In the genomic region with DNA sequence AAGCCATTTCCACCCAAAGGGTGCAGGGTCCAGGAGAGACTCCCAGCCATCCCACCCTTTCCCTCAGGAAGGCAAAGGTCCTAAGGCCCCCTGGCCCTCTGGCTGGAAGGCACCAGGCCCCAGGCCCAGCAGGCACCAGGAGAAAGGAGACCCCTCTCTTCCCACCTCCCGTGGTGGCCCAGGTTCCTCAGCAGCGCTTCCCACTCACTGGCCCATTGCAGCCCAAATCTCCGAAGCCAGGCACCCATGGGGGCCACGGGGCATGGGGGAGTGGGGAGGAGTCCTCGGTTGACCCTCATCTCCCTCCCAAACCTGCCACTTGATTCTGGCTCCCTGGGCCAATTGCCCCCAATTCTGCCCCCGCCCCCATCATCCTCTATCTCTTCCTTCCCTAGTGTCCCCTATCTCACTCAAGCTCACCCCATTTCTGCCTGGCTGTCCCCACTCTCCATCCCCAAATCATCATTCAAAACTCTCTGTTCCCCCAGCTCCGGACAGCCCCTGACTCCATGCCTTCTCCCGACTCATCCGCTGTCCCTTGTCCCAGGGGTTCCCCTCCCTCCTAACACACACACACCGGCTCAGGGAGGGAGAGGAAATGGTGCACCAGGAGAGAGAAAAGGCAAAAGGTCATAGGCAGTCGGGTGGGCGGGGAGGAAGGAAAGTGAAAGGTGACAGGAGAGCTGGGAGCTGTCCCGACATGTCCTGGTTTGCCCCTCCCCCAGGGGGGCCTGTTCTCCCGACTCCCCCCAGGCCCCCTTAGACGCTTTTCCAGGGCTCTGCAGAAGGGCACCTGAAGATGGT, we compare ENCODE assay signal across 9 cellular contexts. TPM values are rescaled to one million over a fixed set of nuclear protein-coding genes. Genes with fewer than 3 reads are reported as not detected.
DNase-seq lines count a peak whose midpoint lies in the region; ATAC-seq and TF ChIP-seq lines count a peak whose summit lies in the region.
"Had no signal": no experiment of that assay in that cellular context is flagged by ENCODE, and none has a peak within 500 bp of the region (broad histone marks: within the 10 kb centered on the region; RNA-seq: fewer than 3 reads in every experiment).

No MANE protein-coding gene starts in this region.

- TF ChIP-seq CTCF in liver (IDR thresholded peaks at IDR 0.05; ENCODE audit: low read depth, low read length, missing input control): no peak
- no peak for TF ChIP-seq CTCF in tibial artery (IDR thresholded peaks at IDR 0.05)

- no peaks in the 10 kb centered on the region for H3K27me3 ChIP-seq in adipocyte (replicated peaks; ENCODE audit: control insufficient read depth, insufficient read depth, low read length)
- H3K27me3 ChIP-seq in liver (ENCODE audit: control insufficient read depth in 4 of 4, insufficient read depth in 4 of 4, low read length in 3 of 4): peaks cover 0 to 7% (median 2%) of the 10 kb centered on the region in 4 donors
- peaks cover 0 to 58% of the 10 kb centered on the region in 2 donors for H3K27me3 ChIP-seq in tibial artery

- H3K4me1 ChIP-seq in adipocyte (ENCODE audit: control insufficient read depth, insufficient read depth, low read length): peaks cover 11% of the 10 kb centered on the region
- H3K4me1 ChIP-seq in liver (ENCODE audit: control insufficient read depth in 4 of 4, insufficient read depth in 4 of 4, low read length in 3 of 4): peaks cover 3 to 19% (median 13%) of the 10 kb centered on the region in 4 donors
- H3K4me1 ChIP-seq in tibial artery: peaks cover 0 to 29% (median 18%) of the 10 kb centered on the region in 4 donors

- in situ Hi-C loops in ACHN (cut with HindIII; ENCODE audit: low pct_ligation_motif_present, low pct_unique_long_range_greater_than_20kb, low sequenced_read_pairs): no loop called here

- H3K9me3 ChIP-seq in adipocyte (ENCODE audit: control insufficient read depth, low read length) (no peaks in the 10 kb centered on the region), liver (ENCODE audit: control insufficient read depth in 4 of 4, low read length in 3 of 4) (no peaks in the 10 kb centered on the region), tibial artery (no peaks in the 10 kb centered on the region)

- ATAC-seq in HG03175 (IDR thresholded peaks at IDR 0.05; ENCODE audit: unreplicated experiment): no peak

- WGBS in liver: 45% methylated on average over 15 of the region's 15 CpGs

- H3K4me3 ChIP-seq in adipocyte (ENCODE audit: low read length): peak overlapping the region; percentile 80
- H3K4me3 ChIP-seq in liver (ENCODE audit: low read depth in 1 of 3, low read length in 3 of 3): peak overlapping the region in 2 of 3 donors; percentile 12 to 47
- H3K4me3 ChIP-seq in tibial artery: peak overlapping the region; percentile 35 to 54

- peak; percentile 49 for DNase-seq in activated CD4-positive, alpha-beta T cell treated with anti-CD3 and anti-CD28 coated beads for 48 hours
- no peak for DNase-seq in activated CD4-positive, alpha-beta T cell treated with anti-CD3 and anti-CD28 coated beads for 1 hour
- DNase-seq in adipocyte (ENCODE audit: low read depth): no peak
- no peak for DNase-seq in tibial artery
- no peak for DNase-seq in ACHN
- DNase-seq in hypothalamus (lab: John Stamatoyannopoulos, UW): no peak
- DNase-seq: Karpas-422 had no signal

- H3K27ac ChIP-seq in liver (ENCODE audit: low read depth in 1 of 2, low read length in 2 of 2): no peak overlapping the region
- no peak overlapping the region for H3K27ac ChIP-seq in tibial artery

- no peaks in the 10 kb centered on the region for H3K36me3 ChIP-seq in adipocyte (ENCODE audit: control insufficient read depth, insufficient read depth, low read length, severe bottlenecking)
- H3K36me3 ChIP-seq in liver (ENCODE audit: control insufficient read depth in 4 of 4, insufficient read depth in 3 of 4, low read depth in 1 of 4, low read length in 3 of 4): no peaks in the 10 kb centered on the region
- H3K36me3 ChIP-seq in tibial artery: no peaks in the 10 kb centered on the region

- intact Hi-C loops in tibial artery (cut with DNase I; ENCODE audit: low total_unique reads): no loop called here

- H3K9ac ChIP-seq in adipocyte (ENCODE audit: low read length) (peak overlapping the region; percentile 57), liver (ENCODE audit: low read depth in 1 of 2, low read length in 2 of 2) (no peak overlapping the region)

- TF ChIP-seq RAD21 in liver (IDR thresholded peaks at IDR 0.05): no peak

TF ChIP-seq in liver, 16 proteins besides CTCF, POLR2A, EP300 and RAD21:
- TF ChIP-seq TAF1 (conservative IDR thresholded peaks at IDR 0.05) (no peak), HNF4A (conservative IDR thresholded peaks at IDR 0.05) (no peak), FOXA1 (IDR thresholded peaks at IDR 0.05) (no peak), GABPA (IDR thresholded peaks at IDR 0.05 in 1 of 2, conservative IDR thresholded peaks at IDR 0.05 in 1 of 2) (no peak), YY1 (IDR thresholded peaks at IDR 0.05) (no peak), JUND (IDR thresholded peaks at IDR 0.05) (no peak)
- TF ChIP-seq, protein P1, sequence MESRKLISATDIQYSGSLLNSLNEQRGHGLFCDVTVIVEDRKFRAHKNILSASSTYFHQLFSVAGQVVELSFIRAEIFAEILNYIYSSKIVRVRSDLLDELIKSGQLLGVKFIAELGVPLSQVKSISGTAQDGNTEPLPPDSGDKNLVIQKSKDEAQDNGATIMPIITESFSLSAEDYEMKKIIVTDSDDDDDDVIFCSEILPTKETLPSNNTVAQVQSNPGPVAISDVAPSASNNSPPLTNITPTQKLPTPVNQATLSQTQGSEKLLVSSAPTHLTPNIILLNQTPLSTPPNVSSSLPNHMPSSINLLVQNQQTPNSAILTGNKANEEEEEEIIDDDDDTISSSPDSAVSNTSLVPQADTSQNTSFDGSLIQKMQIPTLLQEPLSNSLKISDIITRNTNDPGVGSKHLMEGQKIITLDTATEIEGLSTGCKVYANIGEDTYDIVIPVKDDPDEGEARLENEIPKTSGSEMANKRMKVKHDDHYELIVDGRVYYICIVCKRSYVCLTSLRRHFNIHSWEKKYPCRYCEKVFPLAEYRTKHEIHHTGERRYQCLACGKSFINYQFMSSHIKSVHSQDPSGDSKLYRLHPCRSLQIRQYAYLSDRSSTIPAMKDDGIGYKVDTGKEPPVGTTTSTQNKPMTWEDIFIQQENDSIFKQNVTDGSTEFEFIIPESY (IDR thresholded peaks at IDR 0.05): no peak

RNA-seq across cellular contexts. Expression of a gene that starts 1.2 kb away (rescaled TPM):
- total RNA-seq in liver: under 1 TPM; 0.08 to 0.09 TPM
- under 1 TPM in 1 of 2 donors, not detected in 1; 0.10 TPM for polyA plus RNA-seq in liver

RNA-seq across cellular contexts. Expression of a gene that starts 21.3 kb away (rescaled TPM):
- total RNA-seq in liver: under 1 TPM; 0.25 to 0.84 TPM
- under 1 TPM in 1 of 2 donors, not detected in 1; 0.09 TPM for polyA plus RNA-seq in liver

RNA-seq across cellular contexts. Expression of a gene that starts 43.9 kb away (rescaled TPM):
- total RNA-seq in liver: 1 to 10 TPM; 1.8 to 2.5 TPM
- 1 to 10 TPM; 2.2 to 5.4 TPM for polyA plus RNA-seq in liver

Comparison
In these comparisons a context has a peak if more than half of its experiments do, and no peak if none do; other contexts are left out.
1. H3K4me3 ChIP-seq: peak in every context shown above with its lines; median percentile 80 in adipocyte; 44 in tibial artery; 30 in liver.